Comparison of ENCODE assay signal across 12 cellular contexts in the genomic region with DNA sequence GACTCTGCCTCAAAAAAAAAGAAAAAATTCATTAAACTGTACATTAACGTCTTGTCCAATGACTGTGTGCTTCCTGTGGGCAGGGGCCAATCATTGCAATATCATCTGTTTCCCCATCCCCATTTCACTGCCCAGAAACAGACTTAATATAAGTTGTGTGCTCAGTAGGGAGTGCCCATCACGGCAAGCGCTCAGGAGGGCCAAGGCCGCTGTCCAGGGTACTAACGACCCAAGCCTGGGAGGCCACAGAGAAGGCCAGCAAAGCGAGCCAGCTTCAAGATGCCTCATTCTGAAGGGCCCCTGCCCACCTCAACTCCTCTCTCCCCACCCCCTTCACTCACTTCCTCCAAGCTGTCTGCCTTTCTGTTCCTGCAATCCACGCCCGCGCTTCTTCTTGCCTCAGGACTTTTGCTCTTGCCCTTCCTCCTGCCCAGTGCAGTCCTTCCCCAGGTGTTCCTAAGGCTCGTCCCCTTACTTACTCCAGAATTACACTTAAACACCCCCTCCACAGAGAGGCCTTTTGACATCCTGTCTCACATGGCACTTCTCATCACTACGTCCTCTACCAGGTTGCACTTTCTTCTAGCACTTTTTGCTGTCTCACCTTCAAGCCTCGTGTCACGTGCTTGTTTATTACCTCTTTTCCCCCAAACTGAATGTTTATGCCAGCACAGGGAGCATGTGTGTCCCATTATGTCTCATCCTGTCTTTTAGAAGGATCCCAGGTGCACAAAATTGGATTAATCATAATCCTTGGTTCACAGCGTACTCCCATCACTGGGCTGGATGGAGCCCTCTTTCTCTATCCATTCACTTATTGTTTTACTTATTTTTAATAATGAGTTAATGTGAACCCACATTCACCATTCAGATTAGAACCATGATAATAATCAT. TPM values are rescaled to one million over a fixed set of nuclear protein-coding genes. Genes with fewer than 3 reads are reported as not detected.
DNase-seq lines count a peak whose midpoint lies in the region; ATAC-seq, FAIRE-seq and TF ChIP-seq lines count a peak whose summit lies in the region.
"Had no signal": no experiment of that assay in that cellular context is flagged by ENCODE, and none has a peak within 500 bp of the region (broad histone marks: within the 10 kb centered on the region; RNA-seq: fewer than 3 reads in every experiment).

No MANE protein-coding gene starts in this region.

- H3K36me3 ChIP-seq in HCT116 (ENCODE audit: control insufficient read depth in 1 of 2, insufficient read depth in 2 of 2, low read length in 2 of 2) (no peaks in the 10 kb centered on the region), H1 (ENCODE audit: control insufficient read depth in 2 of 4, insufficient read depth in 4 of 4, low read length in 3 of 4) (no peaks in the 10 kb centered on the region), neural progenitor cell (no peaks in the 10 kb centered on the region), OCI-LY7 (ENCODE audit: insufficient read depth, low read length) (no peaks in the 10 kb centered on the region)
- H3K36me3 ChIP-seq: WERI-Rb-1 had no signal

- H3K56ac ChIP-seq in H1 (replicated peaks; ENCODE audit: insufficient read length, low read depth, low read length): no peak overlapping the region

- H3F3A ChIP-seq in neural progenitor cell (ENCODE audit: low read depth): no peaks in the 10 kb centered on the region

- no peaks in the 10 kb centered on the region for H3K9me2 ChIP-seq in HCT116 (ENCODE audit: insufficient read depth)
- H3K9me2 ChIP-seq in OCI-LY7 (ENCODE audit: insufficient read depth, low read length): no peaks in the 10 kb centered on the region

- H3K18ac ChIP-seq in H1 (ENCODE audit: extremely low read depth, low read length): no peak overlapping the region

- H2AK5ac ChIP-seq in H1 (ENCODE audit: low read depth, low read length): no peak overlapping the region

- no peak overlapping the region for H4K5ac ChIP-seq in H1 (ENCODE audit: insufficient read length, low read depth, low read length)

- RAD21 ChIA-PET in HCT116 (lab: Charles Lee; ENCODE audit: low non-redundant PET in 1 of 2, low total read pairs in 2 of 2, uncharacterized antibody in 2 of 2, unreplicated experiment in 2 of 2): no interaction called here

- no peak overlapping the region for H3K4ac ChIP-seq in H1 (replicated peaks; ENCODE audit: insufficient read length, low read depth, low read length)

- H3K4me1 Mint-ChIP-seq in neural progenitor cell: no peaks in the 10 kb centered on the region
- H3K4me1 Mint-ChIP-seq in stimulated activated naive B cell treated with anti-CD40 and anti-IgM and Interleukin-4, amounts not matched to agents 10 μg/mL and 1 μg/mL and 100 μg/mL, for 72 hours: peaks cover 5 to 15% of the 10 kb centered on the region in 2 donors
- H3K4me1 Mint-ChIP-seq: nephron had no signal

- WGBS in H1 (ENCODE audit: extremely low coverage in 1 of 2, insufficient coverage in 1 of 2, insufficient read length in 1 of 2, insufficient replicate concordance in 2 of 2, low coverage in 1 of 2, low lambda C conversion rate in 2 of 2, missing lambda C conversion rate in 1 of 2), 2 experiments: 55% methylated on average over 13 of the region's 14 CpGs; no CpG with 5 or more reads in 1 of the 2 experiments

- H2BK15ac ChIP-seq in H1 (ENCODE audit: low read length): no peak overlapping the region

- no peak overlapping the region for H3K9ac ChIP-seq in HCT116 (ENCODE audit: low read length)
- H3K9ac ChIP-seq in H1 (replicated peaks in 1 of 4; ENCODE audit: extremely low read depth in 1 of 4, low read depth in 3 of 4, low read length in 3 of 4): no peak overlapping the region
- H3K9ac ChIP-seq in neural progenitor cell: no peak overlapping the region

- no peaks in the 10 kb centered on the region for H3K4me1 ChIP-seq in HCT116 (ENCODE audit: control insufficient read depth in 1 of 2, insufficient read depth in 2 of 2, low read length in 2 of 2)
- H3K4me1 ChIP-seq in H1 (replicated peaks in 1 of 4; ENCODE audit: control insufficient read depth in 3 of 4, insufficient read depth in 4 of 4, low read length in 3 of 4): peaks cover 0 to 6% (median 0%) of the 10 kb centered on the region in 4 experiments; a peak in 2 of 7 replicates
- no peaks in the 10 kb centered on the region for H3K4me1 ChIP-seq in neural progenitor cell
- H3K4me1 ChIP-seq in OCI-LY7 (ENCODE audit: insufficient read depth, low read length, poor library complexity, severe bottlenecking): no peaks in the 10 kb centered on the region

- no peak overlapping the region for H2BK120ac ChIP-seq in H1 (replicated peaks; ENCODE audit: low read depth, low read length)

- H3K79me2 ChIP-seq in HCT116 (ENCODE audit: insufficient read depth, low read length) (no peaks in the 10 kb centered on the region), H1 (ENCODE audit: control insufficient read depth in 1 of 2, insufficient read depth in 2 of 2, low read length in 2 of 2) (no peaks in the 10 kb centered on the region), neural progenitor cell (ENCODE audit: low read depth) (no peaks in the 10 kb centered on the region), OCI-LY7 (ENCODE audit: insufficient read depth, low read depth, low read length) (no peaks in the 10 kb centered on the region)

- H3K9me3 ChIP-seq in HCT116 (ENCODE audit: control insufficient read depth in 1 of 2, insufficient read depth in 1 of 2, low read depth in 1 of 2, low read length in 2 of 2): no peaks in the 10 kb centered on the region
- no peaks in the 10 kb centered on the region for H3K9me3 ChIP-seq in H1 (ENCODE audit: insufficient read depth in 2 of 2, low read depth in 1 of 2, low read length in 1 of 2)
- no peaks in the 10 kb centered on the region for H3K9me3 ChIP-seq in neural progenitor cell (ENCODE audit: low read depth)
- H3K9me3 ChIP-seq in OCI-LY7 (ENCODE audit: low read length): no peaks in the 10 kb centered on the region

- H3K27ac Mint-ChIP-seq in neural progenitor cell: no peak overlapping the region
- no peak overlapping the region for H3K27ac Mint-ChIP-seq in stimulated activated naive B cell treated with anti-CD40 and anti-IgM and Interleukin-4, amounts not matched to agents 10 μg/mL and 1 μg/mL and 100 μg/mL, for 72 hours
- H3K27ac Mint-ChIP-seq: nephron; stimulated activated naive CD8-positive, alpha-beta T cell treated with anti-CD3 and anti-CD28 coated beads, Interleukin-15, Interleukin-2, amounts not matched to agents 100 ng/mL and 50 ng/mL, for 24 hours had no signal

- peak; percentile 46; the same call in 1 of the 2 replicates for ATAC-seq in HCT116
- no peak for ATAC-seq in stimulated activated naive B cell treated with anti-CD40 and anti-IgM and Interleukin-4, amounts not matched to agents 10 μg/mL and 1 μg/mL and 100 μg/mL, for 72 hours (replicated peaks)

- H4K91ac ChIP-seq in H1 (replicated peaks; ENCODE audit: insufficient read length, low read length): no peak overlapping the region

- H3K36me3 Mint-ChIP-seq in neural progenitor cell: no peaks in the 10 kb centered on the region
- peaks cover 11 to 28% of the 10 kb centered on the region in 2 donors for H3K36me3 Mint-ChIP-seq in stimulated activated naive B cell treated with anti-CD40 and anti-IgM and Interleukin-4, amounts not matched to agents 10 μg/mL and 1 μg/mL and 100 μg/mL, for 72 hours

- TF ChIP-seq POLR2A in HCT116 (IDR thresholded peaks at IDR 0.05; ENCODE audit: borderline replicate concordance, extremely low read depth, insufficient read depth, insufficient read length) (no peak), H1 (IDR thresholded peaks at IDR 0.05; ENCODE audit: control extremely low read depth in 1 of 2, low read depth in 2 of 2, low read length in 2 of 2) (no peak)

- H3K4me3 ChIP-seq in HCT116 (replicated peaks in 1 of 2; ENCODE audit: low read depth in 1 of 2, low read length in 2 of 2): no peak overlapping the region
- H3K4me3 ChIP-seq in H1 (ENCODE audit: extremely low read depth in 1 of 4, insufficient read depth in 2 of 4, low read depth in 3 of 4, low read length in 4 of 4): no peak overlapping the region
- no peak overlapping the region for H3K4me3 ChIP-seq in neural progenitor cell
- H3K4me3 ChIP-seq in OCI-LY7 (ENCODE audit: low read depth, low read length, poor library complexity, severe bottlenecking): no peak overlapping the region

- H3K4me2 ChIP-seq in HCT116 (ENCODE audit: low read length): no peak overlapping the region
- H3K4me2 ChIP-seq in H1 (ENCODE audit: insufficient read depth in 1 of 2, low read depth in 2 of 2, low read length in 2 of 2): no peak overlapping the region
- no peak overlapping the region for H3K4me2 ChIP-seq in neural progenitor cell
- no peak overlapping the region for H3K4me2 ChIP-seq in OCI-LY7 (ENCODE audit: low read length)

- TF ChIP-seq RAD21 in HCT116 (IDR thresholded peaks at IDR 0.05; ENCODE audit: low read depth) (no peak), H1 (IDR thresholded peaks at IDR 0.05 in 1 of 2, conservative IDR thresholded peaks at IDR 0.05 in 1 of 2; ENCODE audit: low read depth in 2 of 2, low read length in 2 of 2) (0 out of 4 replicates have a peak, but pooled peaks of 1 of the 2 experiments have one; percentile 8)

- POLR2A ChIA-PET in HCT116 (lab: Charles Lee) (no interaction called here), H1 (lab: Charles Lee; ENCODE audit: partially characterized antibody) (interaction anchor here (0.7 to 1.3 kb wide), 3 partner anchors 9 to 15 kb away, joined by 3 to 5 read pairs (median 3); no protein-coding TSS in a partner anchor), OCI-LY7 (lab: Charles Lee) (no interaction called here)

- H3K27ac ChIP-seq in HCT116 (ENCODE audit: low read depth, low read length) (no peak overlapping the region), H1 (ENCODE audit: low read depth, low read length) (no peak overlapping the region), neural progenitor cell (no peak overlapping the region), caudate nucleus (ENCODE audit: low read depth, low read length) (no peak overlapping the region), OCI-LY7 (ENCODE audit: low read depth, low read length, poor library complexity, severe bottlenecking) (no peak overlapping the region)
- H3K27ac ChIP-seq: WERI-Rb-1 had no signal

- TF ChIP-seq EP300 in H1 (IDR thresholded peaks at IDR 0.05; ENCODE audit: borderline replicate concordance in 1 of 2, low read depth in 2 of 2, low read length in 2 of 2): no peak

- H4K20me1 ChIP-seq in HCT116 (ENCODE audit: insufficient read depth) (no peaks in the 10 kb centered on the region), H1 (replicated peaks in 1 of 2; ENCODE audit: control insufficient read depth in 1 of 2, insufficient read depth in 2 of 2, low read length in 2 of 2) (peaks cover 4 to 10% of the 10 kb centered on the region in 2 experiments), neural progenitor cell (ENCODE audit: low read depth) (peaks cover 47% of the 10 kb centered on the region), OCI-LY7 (ENCODE audit: insufficient read depth, low read length) (no peaks in the 10 kb centered on the region)

- H2BK5ac ChIP-seq in H1 (ENCODE audit: low read depth, low read length): no peak overlapping the region

- DNase-seq in HCT116 (ENCODE audit: low read depth, low spot score) (no peak), OCI-M1 (lab: John Stamatoyannopoulos, UW) (peak; percentile 54), H1 (ENCODE audit: low read depth in 1 of 2, low spot score in 2 of 2) (peak in 1 of 2 experiments; percentile 89), neural progenitor cell (ENCODE audit: low spot score) (peak; percentile 88), caudate nucleus (lab: John Stamatoyannopoulos, UW) (no peak), OCI-LY7 (ENCODE audit: low spot score) (no peak)
- DNase-seq in stimulated activated naive B cell treated with anti-CD40 and anti-IgM and Interleukin-4, amounts not matched to agents 10 μg/mL and 1 μg/mL and 100 μg/mL, for 72 hours: no peak
- DNase-seq: HCEC 1CT, NCI-H1105 treated with DMSO at 0.1 percent for 48 hours, WERI-Rb-1 had no signal

- BruUV-seq in HCT116 (replicated peaks; lab: Mats Ljungman, UMichigan) (no TSS peak), OCI-LY7 (replicated peaks; lab: Mats Ljungman, UMichigan) (no TSS peak)

- H3K27me3 Mint-ChIP-seq in neural progenitor cell (ENCODE audit: insufficient read depth, low read depth): peaks cover 26% of the 10 kb centered on the region
- H3K27me3 Mint-ChIP-seq in stimulated activated naive B cell treated with anti-CD40 and anti-IgM and Interleukin-4, amounts not matched to agents 10 μg/mL and 1 μg/mL and 100 μg/mL, for 72 hours: no peaks in the 10 kb centered on the region
- H3K27me3 Mint-ChIP-seq: stimulated activated naive CD8-positive, alpha-beta T cell treated with anti-CD3 and anti-CD28 coated beads, Interleukin-15, Interleukin-2, amounts not matched to agents 100 ng/mL and 50 ng/mL, for 24 hours had no signal

- no peaks in the 10 kb centered on the region; the same call in 1 of the 2 replicates for H3K79me1 ChIP-seq in H1 (ENCODE audit: low read depth, low read length)

- no peaks in the 10 kb centered on the region for H3K9me3 Mint-ChIP-seq in neural progenitor cell
- H3K9me3 Mint-ChIP-seq in stimulated activated naive B cell treated with anti-CD40 and anti-IgM and Interleukin-4, amounts not matched to agents 10 μg/mL and 1 μg/mL and 100 μg/mL, for 72 hours: no peaks in the 10 kb centered on the region
- H3K9me3 Mint-ChIP-seq: nephron; stimulated activated naive CD8-positive, alpha-beta T cell treated with anti-CD3 and anti-CD28 coated beads, Interleukin-15, Interleukin-2, amounts not matched to agents 100 ng/mL and 50 ng/mL, for 24 hours had no signal

- no peak overlapping the region for H2BK12ac ChIP-seq in H1 (ENCODE audit: low read depth, low read length)

- TF ChIP-seq CTCF in HCT116 (IDR thresholded peaks at IDR 0.05 in 2 of 3, conservative IDR thresholded peaks at IDR 0.05 in 1 of 3; ENCODE audit: borderline replicate concordance in 1 of 3, insufficient read depth in 1 of 3, low read depth in 2 of 3, low read length in 2 of 3) (no peak), H1 (IDR thresholded peaks at IDR 0.05; ENCODE audit: control extremely low read depth in 1 of 3, insufficient read depth in 1 of 3, low read depth in 1 of 3, low read length in 3 of 3) (no peak), neural progenitor cell (IDR thresholded peaks at IDR 0.05) (no peak), OCI-LY7 (conservative IDR thresholded peaks at IDR 0.05; ENCODE audit: low read length) (no peak)

- H3K14ac ChIP-seq in H1 (ENCODE audit: insufficient read length): no peak overlapping the region

- intact Hi-C loops in HCT116 (cut with micrococcal nuclease) (no loop called here), OCI-LY7 (cut with micrococcal nuclease; ENCODE audit: unreplicated experiment) (no loop called here)

- H3K23me2 ChIP-seq in H1 (ENCODE audit: low read depth, low read length): no peaks in the 10 kb centered on the region

- CTCF ChIA-PET in HCT116 (lab: Charles Lee) (no interaction called here), H1 (lab: Charles Lee; ENCODE audit: partially characterized antibody) (interaction anchor here (0.6 to 3.7 kb wide), 10 partner anchors 11 to 42 kb away, joined by 3 to 13 read pairs (median 4); a partner anchor contains a TSS), OCI-LY7 (lab: Charles Lee; ENCODE audit: unreplicated experiment) (no interaction called here)

- H2BK20ac ChIP-seq in H1 (ENCODE audit: low read length): no peak overlapping the region

- no peak overlapping the region for H4K8ac ChIP-seq in H1 (ENCODE audit: extremely low read depth, insufficient read depth, low read length)

- H3K27me3 ChIP-seq in HCT116 (ENCODE audit: insufficient read depth, low read length): peaks cover 29% of the 10 kb centered on the region; the same call in 1 of the 2 replicates
- H3K27me3 ChIP-seq in H1 (replicated peaks in 1 of 4; ENCODE audit: control insufficient read depth in 3 of 4, extremely low read depth in 1 of 4, insufficient read depth in 3 of 4, low read length in 3 of 4): peaks cover 0 to 4% (median under 1%) of the 10 kb centered on the region in 4 experiments; a peak in 3 of 7 replicates
- peaks cover 83% of the 10 kb centered on the region for H3K27me3 ChIP-seq in neural progenitor cell

- FAIRE-seq in H1 (lab: Jason Lieb, UNC): peak; percentile 79

- peak overlapping the region; percentile 6 for H3K4me3 Mint-ChIP-seq in neural progenitor cell
- no peak overlapping the region for H3K4me3 Mint-ChIP-seq in stimulated activated naive B cell treated with anti-CD40 and anti-IgM and Interleukin-4, amounts not matched to agents 10 μg/mL and 1 μg/mL and 100 μg/mL, for 72 hours
- H3K4me3 Mint-ChIP-seq: nephron; stimulated activated naive CD8-positive, alpha-beta T cell treated with anti-CD3 and anti-CD28 coated beads, Interleukin-15, Interleukin-2, amounts not matched to agents 100 ng/mL and 50 ng/mL, for 24 hours had no signal

- H2AFZ ChIP-seq in HCT116 (ENCODE audit: low read depth, low read length, poor library complexity, severe bottlenecking): no peak overlapping the region
- H2AFZ ChIP-seq in H1 (ENCODE audit: low read length): no peak overlapping the region
- H2AFZ ChIP-seq in neural progenitor cell (replicated peaks): no peak overlapping the region
- no peak overlapping the region for H2AFZ ChIP-seq in OCI-LY7 (ENCODE audit: low read length)

- no peak overlapping the region for H3K23ac ChIP-seq in H1 (ENCODE audit: insufficient read length)

RNA-seq across cellular contexts. Expression of a gene that starts 11.3 kb away (rescaled TPM):
- 0.89 TPM for total RNA-seq in HCT116 (2021; ENCODE audit: unreplicated experiment)
- polyA plus RNA-seq in HCT116 (2012): 0.44 and 0.56 TPM in 2 replicates
- total RNA-seq in H1 (2021; fragmentation: NEBNext Ultra II Directional; extraction: Animal tissue kit (Norgen Biotek cat#: 25700)): 6.1 and 7.2 TPM in 2 replicates
- 5.0 and 7.3 TPM in 2 replicates for polyA plus RNA-seq in H1 (2011; rRNA removed)
- polyA plus RNA-seq in H1 (2011; cell fraction: cytosol; rRNA removed): 4.2 TPM
- polyA plus RNA-seq in H1 (2011; cell fraction: nucleus; rRNA removed): 22.7 TPM
- polyA plus RNA-seq in H1 (2012, experiment 1 of 2): 6.2 to 8.0 TPM (median 7.3 TPM) in 4 replicates
- polyA plus RNA-seq in H1 (2012, experiment 2 of 2): 2.7 TPM
- 14.6 TPM for polyA plus RNA-seq in H1 (2013, experiment 1 of 2)
- 10.8 TPM for polyA plus RNA-seq in H1 (2013, experiment 2 of 2)
- polyA minus RNA-seq in H1 (2011; rRNA and poly(A)+ RNA removed): 1.3 and 2.0 TPM in 2 replicates
- 1.3 TPM for polyA minus RNA-seq in H1 (2011; cell fraction: cytosol; rRNA and poly(A)+ RNA removed)
- 5.9 TPM for polyA minus RNA-seq in H1 (2011; cell fraction: nucleus; rRNA and poly(A)+ RNA removed)
- 0.31 and 0.69 TPM in 2 replicates for total RNA-seq in neural progenitor cell (ENCODE audit: low replicate concordance)
- 28.6 and 33.5 TPM in 2 replicates for total RNA-seq in OCI-LY7 (2014; rRNA removed; shearing (Covaris generic))
- 59.5 and 66.5 TPM in 2 replicates for total RNA-seq in OCI-LY7 (2022)

Comparison
In these comparisons a context has a peak if more than half of its experiments do, and no peak if none do; other contexts are left out.
1. DNase-seq: peak in OCI-M1 (single experiment) and neural progenitor cell (single experiment); none in HCT116 (single experiment), stimulated activated naive B cell treated with anti-CD40 and anti-IgM and Interleukin-4, amounts not matched to agents 10 μg/mL and 1 μg/mL and 100 μg/mL, for 72 hours (single experiment), caudate nucleus (0 of 61) and OCI-LY7 (single experiment).